In genomic region chr5:71937906-71938698, GRCh38 we compare ENCODE assay signal across 15 cellular contexts.
DNase-seq lines count a peak whose midpoint lies in the region; ATAC-seq lines count a peak whose summit lies in the region.
"Had no signal": no experiment of that assay in that cellular context is flagged by ENCODE, and none has a peak within 500 bp of the region (broad histone marks: within the 10 kb centered on the region; RNA-seq: fewer than 3 reads in every experiment).

No MANE protein-coding gene starts in this region.

- H3K9ac ChIP-seq in HUES64 (ENCODE audit: low read depth, low read length) (no peak overlapping the region), neuronal stem cell (ENCODE audit: low read depth, low read length, poor library complexity) (no peak overlapping the region)

- H2AFZ ChIP-seq in neuronal stem cell (ENCODE audit: low read length), result peak overlapping the region; percentile 66

- no peak overlapping the region for H3K18ac ChIP-seq in neuronal stem cell (ENCODE audit: low read length)

- H3K9me3 ChIP-seq in HUES64 (ENCODE audit: insufficient read depth, low read depth, low read length), result no peaks in the 10 kb centered on the region
- peaks cover 0 to 10% of the 10 kb centered on the region in 2 donors for H3K9me3 ChIP-seq in neuronal stem cell (replicated peaks in 1 of 2; ENCODE audit: control insufficient read depth in 2 of 2, insufficient read depth in 1 of 2, low read depth in 1 of 2, low read length in 2 of 2)
- H3K9me3 ChIP-seq: breast epithelium, tibial artery had no signal

- DNase-seq in NCI-H1092 treated with DMSO at 0.1 percent for 48 hours (lab: John Stamatoyannopoulos, UW) (peak; percentile 16), NCI-H1092 (lab: John Stamatoyannopoulos, UW) (no peak), neuronal stem cell (ENCODE audit: low spot score) (no peak), AG08396 (ENCODE audit: low spot score) (no peak)
- DNase-seq: activated CD4-positive, alpha-beta memory T cell treated with anti-CD3 and anti-CD28 coated beads, Interleukin-2, amount 10 ng/mL, durations not matched to agents 7 days and 5 days; activated effector memory CD4-positive, alpha-beta T cell treated with anti-CD3 and anti-CD28 coated beads, Interleukin-2, amount 50 U/mL, for 16 hours; NCI-H1048; OCI-M1; tibial artery had no signal

- H3K4me3 ChIP-seq in HUES64 (ENCODE audit: low read length) (no peak overlapping the region), neuronal stem cell (ENCODE audit: low read length in 2 of 2) (no peak overlapping the region)
- H3K4me3 ChIP-seq: breast epithelium, lung, tibial artery had no signal

- 84% methylated on average over 11 of the region's 11 CpGs for WGBS in HUES64
- no CpG with 5 or more reads among the region's 11 CpGs for WGBS in neuronal stem cell (ENCODE audit: extremely low coverage in 2 of 2, insufficient read length in 2 of 2, insufficient replicate concordance in 1 of 2), 2 donors

- no peak overlapping the region for H4K8ac ChIP-seq in neuronal stem cell (ENCODE audit: low read depth, low read length)

- H3K4me1 ChIP-seq in HUES64 (ENCODE audit: insufficient read depth, low read length) (peaks cover 21% of the 10 kb centered on the region), neuronal stem cell (ENCODE audit: control insufficient read depth in 2 of 2, insufficient read depth in 1 of 2, low read depth in 1 of 2, low read length in 2 of 2) (peaks cover 11 to 30% of the 10 kb centered on the region in 2 donors)
- H3K4me1 ChIP-seq: breast epithelium had no signal

- H3K4me2 ChIP-seq in neuronal stem cell (ENCODE audit: insufficient read depth, low read length, poor library complexity, severe bottlenecking), result no peak overlapping the region

- no peak for ATAC-seq in GM18870 (IDR thresholded peaks at IDR 0.05; ENCODE audit: unreplicated experiment)
- ATAC-seq in HG03354 (IDR thresholded peaks at IDR 0.05; ENCODE audit: poor library complexity, severe bottlenecking, unreplicated experiment), result no peak

- no peak overlapping the region for H2BK12ac ChIP-seq in neuronal stem cell (ENCODE audit: low read length)

- no peaks in the 10 kb centered on the region for H3K79me1 ChIP-seq in neuronal stem cell (ENCODE audit: low read depth, low read length)

- H3K23ac ChIP-seq in neuronal stem cell (ENCODE audit: low read depth, low read length, poor library complexity), result no peak overlapping the region

- no peak overlapping the region for H2BK15ac ChIP-seq in neuronal stem cell (ENCODE audit: low read length)

- H2AK5ac ChIP-seq in neuronal stem cell (ENCODE audit: low read depth, low read length), result no peak overlapping the region

- H2BK120ac ChIP-seq in neuronal stem cell (ENCODE audit: low read depth, low read length), result no peak overlapping the region

- H4K91ac ChIP-seq in neuronal stem cell (ENCODE audit: low read depth, low read length, poor library complexity), result peak overlapping the region; percentile 70

- no peak overlapping the region for H3K4ac ChIP-seq in neuronal stem cell (ENCODE audit: low read length)

- no peak overlapping the region for H3K14ac ChIP-seq in neuronal stem cell (ENCODE audit: low read length)

- no peak overlapping the region for H2BK5ac ChIP-seq in neuronal stem cell (ENCODE audit: low read length)

- no peaks in the 10 kb centered on the region for H3K27me3 ChIP-seq in HUES64 (ENCODE audit: insufficient read depth, low read length)
- no peaks in the 10 kb centered on the region for H3K27me3 ChIP-seq in neuronal stem cell (ENCODE audit: control insufficient read depth in 3 of 3, insufficient read depth in 3 of 3, low read depth in 1 of 3, low read length in 3 of 3)
- H3K27me3 ChIP-seq: breast epithelium, tibial artery had no signal

- H3K27ac ChIP-seq in HUES64 (ENCODE audit: low read depth, low read length) (0 out of 2 replicates have a peak overlapping the region, but pooled peaks have one; percentile 27), angular gyrus (ENCODE audit: low read depth, low read length) (peak overlapping the region; percentile 76), neuronal stem cell (replicated peaks; ENCODE audit: low read length) (no peak overlapping the region)
- H3K27ac ChIP-seq: breast epithelium, tibial artery had no signal

- H3K36me3 ChIP-seq in HUES64 (ENCODE audit: insufficient read depth, low read length) (no peaks in the 10 kb centered on the region), neuronal stem cell (replicated peaks in 1 of 2; ENCODE audit: control insufficient read depth in 2 of 2, insufficient read depth in 2 of 2, low read length in 2 of 2) (no peaks in the 10 kb centered on the region)
- H3K36me3 ChIP-seq: breast epithelium, tibial artery had no signal
